8 cellular contexts compared by ENCODE assay signal in the genomic region with DNA sequence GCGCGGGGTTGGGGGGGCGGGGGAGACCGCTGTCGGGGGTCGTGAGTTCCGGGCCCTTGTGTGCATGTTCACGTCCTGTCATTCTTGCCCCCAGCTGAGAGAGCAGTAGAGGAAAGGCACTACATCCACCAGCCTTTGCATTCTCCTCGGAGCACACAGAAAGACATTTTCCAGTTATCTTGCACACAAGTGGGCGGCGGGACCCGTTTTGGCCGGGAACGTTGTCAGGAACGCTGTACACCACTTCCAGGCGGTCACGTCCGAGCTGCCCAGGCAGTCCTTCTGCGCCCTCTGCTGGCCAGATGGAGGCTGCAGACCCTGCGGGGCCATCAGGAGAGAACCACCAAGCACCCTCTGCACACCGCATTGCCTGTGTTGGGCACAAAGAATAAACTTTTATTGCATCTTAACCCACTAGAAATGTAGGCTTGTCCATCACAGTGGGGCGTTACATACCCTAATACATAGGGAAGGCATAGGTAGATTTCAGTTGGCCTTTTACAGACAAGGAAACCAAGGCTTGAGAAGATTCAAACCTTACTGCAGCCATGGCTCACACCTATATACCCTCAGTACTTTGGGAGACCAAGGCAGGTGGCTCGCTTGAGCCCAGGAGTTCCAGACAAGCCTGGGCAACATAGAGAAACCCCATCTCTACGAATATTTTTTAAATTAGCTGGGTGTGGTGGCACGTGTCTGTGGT. TPM values are rescaled to one million over a fixed set of nuclear protein-coding genes. Genes with fewer than 3 reads are reported as not detected.
A peak's percentile ranks its signal among the peaks of the same experiment; 100 is the strongest.
DNase-seq lines count a peak whose midpoint lies in the region; ATAC-seq and TF ChIP-seq lines count a peak whose summit lies in the region.

No MANE protein-coding gene starts in this region.

- H3K4me1 ChIP-seq in Panc1 (ENCODE audit: control insufficient read depth, insufficient read depth, low read length) (peaks cover 22% of the 10 kb centered on the region), esophagus squamous epithelium (peaks cover 31 to 77% (median 45%) of the 10 kb centered on the region in 3 donors)

- ATAC-seq in Panc1: peak; percentile 68
- ATAC-seq in natural killer cell treated with Interleukin-12 subunit alpha and Interleukin-12 subunit beta and Interleukin-15 and Interleukin-18, amount 100 ng/mL, for 72 hours: peak in 1 of 2 donors; percentile 50
- peak; percentile 64 for ATAC-seq in stimulated activated memory B cell treated with anti-CD40 and anti-IgM and Interleukin-4, amounts not matched to agents 10 μg/mL and 1 μg/mL and 100 μg/mL, for 72 hours
- ATAC-seq in HG03342 (IDR thresholded peaks at IDR 0.05; ENCODE audit: unreplicated experiment): no peak

- H3K27me3 ChIP-seq in Panc1 (ENCODE audit: control insufficient read depth, insufficient read depth, low read length) (no peaks in the 10 kb centered on the region), esophagus squamous epithelium (peaks cover 0 to 24% (median 0%) of the 10 kb centered on the region in 4 donors)

- WGBS in esophagus squamous epithelium, 2 donors: 27 to 29% methylated on average over 21 to 25 of the region's 25 CpGs

- H3K4me1 Mint-ChIP-seq in activated T-cell treated with anti-CD3 and anti-CD28 coated beads, Interleukin-2, amount 50 U/mL, for 24 hours (ENCODE audit: low read depth): peaks cover 27% of the 10 kb centered on the region
- H3K4me1 Mint-ChIP-seq in natural killer cell treated with Interleukin-12 subunit alpha and Interleukin-12 subunit beta and Interleukin-15 and Interleukin-18, amount 100 ng/mL, for 72 hours (ENCODE audit: low read depth in 2 of 2): peaks cover 8 to 17% of the 10 kb centered on the region in 2 donors
- H3K4me1 Mint-ChIP-seq in stimulated activated memory B cell treated with anti-CD40 and anti-IgM and Interleukin-4, amounts not matched to agents 10 μg/mL and 1 μg/mL and 100 μg/mL, for 72 hours: peaks cover 35% of the 10 kb centered on the region

- TF ChIP-seq POLR2A in esophagus squamous epithelium (IDR thresholded peaks at IDR 0.05): no peak

- peaks cover 4% of the 10 kb centered on the region for H3K27me3 Mint-ChIP-seq in activated T-cell treated with anti-CD3 and anti-CD28 coated beads, Interleukin-2, amount 50 U/mL, for 24 hours
- H3K27me3 Mint-ChIP-seq in natural killer cell treated with Interleukin-12 subunit alpha and Interleukin-12 subunit beta and Interleukin-15 and Interleukin-18, amount 100 ng/mL, for 72 hours: peaks cover 0 to 1% of the 10 kb centered on the region in 2 donors
- H3K27me3 Mint-ChIP-seq in stimulated activated memory B cell treated with anti-CD40 and anti-IgM and Interleukin-4, amounts not matched to agents 10 μg/mL and 1 μg/mL and 100 μg/mL, for 72 hours: peaks cover 1% of the 10 kb centered on the region

- H3K27ac ChIP-seq in Panc1 (ENCODE audit: low read length) (no peak overlapping the region), esophagus squamous epithelium (peak overlapping the region in 1 of 4 donors; percentile 87)

- no peaks in the 10 kb centered on the region for H3K36me3 Mint-ChIP-seq in activated T-cell treated with anti-CD3 and anti-CD28 coated beads, Interleukin-2, amount 50 U/mL, for 24 hours (ENCODE audit: low read depth)
- H3K36me3 Mint-ChIP-seq in natural killer cell treated with Interleukin-12 subunit alpha and Interleukin-12 subunit beta and Interleukin-15 and Interleukin-18, amount 100 ng/mL, for 72 hours: no peaks in the 10 kb centered on the region
- no peaks in the 10 kb centered on the region for H3K36me3 Mint-ChIP-seq in stimulated activated memory B cell treated with anti-CD40 and anti-IgM and Interleukin-4, amounts not matched to agents 10 μg/mL and 1 μg/mL and 100 μg/mL, for 72 hours

- DNase-seq in DMS53 treated with DMSO at 0.1 percent for 48 hours (lab: John Stamatoyannopoulos, UW; ENCODE audit: unreplicated experiment) (peak; percentile 75), KG1 (lab: John Stamatoyannopoulos, UW) (peak; percentile 72), Panc1 (ENCODE audit: low read depth, low spot score) (no peak), esophagus squamous epithelium (lab: John Stamatoyannopoulos, UW) (no peak)
- DNase-seq in activated T-cell treated with anti-CD3 and anti-CD28 coated beads, Interleukin-2, amount 50 U/mL, for 24 hours: peak; percentile 92
- peak; percentile 93 for DNase-seq in natural killer cell treated with Interleukin-12 subunit alpha and Interleukin-12 subunit beta and Interleukin-15 and Interleukin-18, amount 100 ng/mL, for 72 hours (ENCODE audit: low spot score)

- TF ChIP-seq CTCF in Panc1 (IDR thresholded peaks at IDR 0.05) (peak; percentile 100), esophagus squamous epithelium (IDR thresholded peaks at IDR 0.05) (peak; percentile 92 to 99 (median 98))

- H3K27ac Mint-ChIP-seq in activated T-cell treated with anti-CD3 and anti-CD28 coated beads, Interleukin-2, amount 50 U/mL, for 24 hours: no peak overlapping the region
- H3K27ac Mint-ChIP-seq in natural killer cell treated with Interleukin-12 subunit alpha and Interleukin-12 subunit beta and Interleukin-15 and Interleukin-18, amount 100 ng/mL, for 72 hours: no peak overlapping the region
- no peak overlapping the region for H3K27ac Mint-ChIP-seq in stimulated activated memory B cell treated with anti-CD40 and anti-IgM and Interleukin-4, amounts not matched to agents 10 μg/mL and 1 μg/mL and 100 μg/mL, for 72 hours

- intact Hi-C loops in Panc1 (cut with micrococcal nuclease; ENCODE audit: unreplicated experiment) (loop anchor here (1.0 to 10.0 kb wide), 3 partner anchors 194 to 461 kb away; a partner anchor contains a TSS), esophagus squamous epithelium (cut with DNase I) (loop anchor here (2.0 to 5.0 kb wide), 2 partner anchors 356 to 461 kb away; no protein-coding TSS in a partner anchor)

- CTCF ChIA-PET in Panc1 (lab: Charles Lee): interaction anchor here (0.6 to 8.1 kb wide), 7 partner anchors 9 to 380 kb away, joined by 3 to 132 read pairs (median 4); no protein-coding TSS in a partner anchor

- H3K36me3 ChIP-seq in Panc1 (ENCODE audit: control insufficient read depth, insufficient read depth, low read length) (no peaks in the 10 kb centered on the region), esophagus squamous epithelium (no peaks in the 10 kb centered on the region)

- H3K4me3 Mint-ChIP-seq in activated T-cell treated with anti-CD3 and anti-CD28 coated beads, Interleukin-2, amount 50 U/mL, for 24 hours: no peak overlapping the region
- H3K4me3 Mint-ChIP-seq in natural killer cell treated with Interleukin-12 subunit alpha and Interleukin-12 subunit beta and Interleukin-15 and Interleukin-18, amount 100 ng/mL, for 72 hours: no peak overlapping the region
- no peak overlapping the region for H3K4me3 Mint-ChIP-seq in stimulated activated memory B cell treated with anti-CD40 and anti-IgM and Interleukin-4, amounts not matched to agents 10 μg/mL and 1 μg/mL and 100 μg/mL, for 72 hours

- no peak overlapping the region for H3K4me3 ChIP-seq in Panc1 (ENCODE audit: low read depth in 2 of 2, low read length in 2 of 2)
- no peak overlapping the region for H3K4me3 ChIP-seq in esophagus squamous epithelium

- H3K9me3 Mint-ChIP-seq in activated T-cell treated with anti-CD3 and anti-CD28 coated beads, Interleukin-2, amount 50 U/mL, for 24 hours: no peaks in the 10 kb centered on the region
- no peaks in the 10 kb centered on the region for H3K9me3 Mint-ChIP-seq in natural killer cell treated with Interleukin-12 subunit alpha and Interleukin-12 subunit beta and Interleukin-15 and Interleukin-18, amount 100 ng/mL, for 72 hours
- no peaks in the 10 kb centered on the region for H3K9me3 Mint-ChIP-seq in stimulated activated memory B cell treated with anti-CD40 and anti-IgM and Interleukin-4, amounts not matched to agents 10 μg/mL and 1 μg/mL and 100 μg/mL, for 72 hours

- no TSS peak for BruUV-seq in Panc1 (replicated peaks; lab: Mats Ljungman, UMichigan)

- in situ Hi-C loops in Panc1 (cut with HindIII; ENCODE audit: low pct_unique_long_range_greater_than_20kb, low sequenced_read_pairs): no loop called here

- H3K9me3 ChIP-seq in Panc1 (ENCODE audit: control insufficient read depth, insufficient read depth, low read depth, low read length) (no peaks in the 10 kb centered on the region), esophagus squamous epithelium (no peaks in the 10 kb centered on the region)

- POLR2A ChIA-PET in Panc1 (lab: Charles Lee): no interaction called here

RNA-seq across cellular contexts. Expression of a gene that starts 2.8 kb away (rescaled TPM):
- 4.6 TPM for total RNA-seq in Panc1 (2021; ENCODE audit: unreplicated experiment)
- 10.9 TPM for polyA plus RNA-seq in Panc1 (2012; ENCODE audit: insufficient read length)
- total RNA-seq in esophagus squamous epithelium: 10 to 100 TPM in 2 of 4 donors, 1 to 10 TPM in 2; 4.1 to 54.6 (median 20.8) TPM
- total RNA-seq in natural killer cell treated with Interleukin-12 subunit alpha and Interleukin-12 subunit beta and Interleukin-15 and Interleukin-18, amount 100 ng/mL, for 72 hours: 1 to 10 TPM; 1.2 to 2.0 TPM

RNA-seq across cellular contexts. Expression of a gene that starts 40.8 kb away (rescaled TPM):
- total RNA-seq in Panc1 (2021; ENCODE audit: unreplicated experiment): 195 TPM
- 286 TPM for polyA plus RNA-seq in Panc1 (2012; ENCODE audit: insufficient read length)
- 10 to 100 TPM; 10.2 to 39.2 (median 22.5) TPM for total RNA-seq in esophagus squamous epithelium
- 1 to 10 TPM; 3.0 to 4.5 TPM for total RNA-seq in natural killer cell treated with Interleukin-12 subunit alpha and Interleukin-12 subunit beta and Interleukin-15 and Interleukin-18, amount 100 ng/mL, for 72 hours

Comparison
In these comparisons a context has a peak if more than half of its experiments do, and no peak if none do; other contexts are left out.
1. DNase-seq: peak in DMS53 treated with DMSO at 0.1 percent for 48 hours (single experiment), KG1 (single experiment), activated T-cell treated with anti-CD3 and anti-CD28 coated beads, Interleukin-2, amount 50 U/mL, for 24 hours (single experiment) and natural killer cell treated with Interleukin-12 subunit alpha and Interleukin-12 subunit beta and Interleukin-15 and Interleukin-18, amount 100 ng/mL, for 72 hours (single experiment); none in Panc1 (single experiment) and esophagus squamous epithelium (single experiment).